In the genomic region with DNA sequence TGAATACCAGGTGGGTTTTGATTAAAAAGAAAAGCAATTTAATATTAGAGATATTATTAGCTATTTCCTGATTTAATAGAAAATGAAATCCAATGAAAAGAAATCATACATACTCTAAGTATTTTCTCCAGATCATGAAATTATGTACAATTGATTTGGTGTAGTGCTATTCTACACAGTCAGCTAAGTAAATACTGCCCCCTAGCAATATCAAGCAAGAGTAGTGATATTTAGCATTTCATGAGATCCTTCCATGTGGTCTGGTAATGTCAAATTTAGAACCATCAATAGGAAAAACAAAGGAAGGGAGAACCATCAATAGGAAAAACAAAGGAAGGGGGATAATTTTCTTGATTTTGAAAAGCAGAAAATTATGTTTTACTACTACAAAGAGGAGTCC, we compare ENCODE assay signal across 8 cellular contexts.
A peak's percentile ranks its signal among the peaks of the same experiment; 100 is the strongest.
DNase-seq lines count a peak whose midpoint lies in the region; ATAC-seq and TF ChIP-seq lines count a peak whose summit lies in the region.

No MANE protein-coding gene starts in this region.

- DNase-seq in OCI-LY7 (ENCODE audit: low spot score) (peak; percentile 14), fibroblast of lung (ENCODE audit: low read depth in 2 of 2) (peak; percentile 6 to 53), OCI-M2 (lab: John Stamatoyannopoulos, UW; ENCODE audit: unreplicated experiment) (no peak), omental fat pad (ENCODE audit: low spot score) (no peak), retina (no peak)
- no peak for DNase-seq in stimulated activated CD4-positive, alpha-beta T cell treated with anti-CD3 and anti-CD28 coated beads, Interleukin-4, amount 100 ng/mL, for 1 hour

- no TSS peak for BruUV-seq in OCI-LY7 (replicated peaks; lab: Mats Ljungman, UMichigan)

- ATAC-seq in omental fat pad (ENCODE audit: low FRiP score) = no peak

- CTCF ChIA-PET in OCI-LY7 (lab: Charles Lee; ENCODE audit: unreplicated experiment) = no interaction called here

- H3K4me1 ChIP-seq in OCI-LY7 (ENCODE audit: insufficient read depth, low read length, poor library complexity, severe bottlenecking) (no peaks in the 10 kb centered on the region), fibroblast of lung (ENCODE audit: control insufficient read depth, extremely low read depth, insufficient read depth, low read length) (no peaks in the 10 kb centered on the region)

- no peak overlapping the region for H3K27ac ChIP-seq in 22Rv1
- H3K27ac ChIP-seq in OCI-LY7 (ENCODE audit: low read depth, low read length, poor library complexity, severe bottlenecking) = no peak overlapping the region
- H3K27ac ChIP-seq in fibroblast of lung (ENCODE audit: insufficient read depth, low read length) = no peak overlapping the region

- H4K20me1 ChIP-seq in OCI-LY7 (ENCODE audit: insufficient read depth, low read length) = no peaks in the 10 kb centered on the region
- H4K20me1 ChIP-seq in fibroblast of lung (ENCODE audit: control insufficient read depth, extremely low read depth, insufficient read depth, low read length) = peaks cover 1% of the 10 kb centered on the region

- H3K27me3 ChIP-seq in fibroblast of lung (ENCODE audit: control insufficient read depth, insufficient read depth, low read length) = no peaks in the 10 kb centered on the region

- TF ChIP-seq CTCF in 22Rv1 (IDR thresholded peaks at IDR 0.05) (peak; percentile 78), GM12872 (IDR thresholded peaks at IDR 0.05; ENCODE audit: insufficient read depth, low read depth, low read length) (0 out of 3 replicates have a peak, but pooled peaks have one; percentile 4), OCI-LY7 (conservative IDR thresholded peaks at IDR 0.05; ENCODE audit: low read length) (peak; percentile 76), fibroblast of lung (conservative IDR thresholded peaks at IDR 0.05 in 1 of 2, IDR thresholded peaks at IDR 0.05 in 1 of 2; ENCODE audit: low read depth in 1 of 2, low read length in 2 of 2) (peak; percentile 15 to 66), omental fat pad (IDR thresholded peaks at IDR 0.05) (no peak)

- H3K79me2 ChIP-seq in OCI-LY7 (ENCODE audit: insufficient read depth, low read depth, low read length) = no peaks in the 10 kb centered on the region
- H3K79me2 ChIP-seq in fibroblast of lung (ENCODE audit: control insufficient read depth, insufficient read depth, low read length) = no peaks in the 10 kb centered on the region

- H3K4me2 ChIP-seq in OCI-LY7 (ENCODE audit: low read length) = no peak overlapping the region
- H3K4me2 ChIP-seq in fibroblast of lung (ENCODE audit: extremely low read depth, insufficient read depth, low read length) = no peak overlapping the region

- H3K9me3 ChIP-seq in OCI-LY7 (ENCODE audit: low read length) (no peaks in the 10 kb centered on the region), fibroblast of lung (ENCODE audit: control insufficient read depth, insufficient read depth, low read depth, low read length) (no peaks in the 10 kb centered on the region)

- no peak overlapping the region for H2AFZ ChIP-seq in OCI-LY7 (ENCODE audit: low read length)
- H2AFZ ChIP-seq in fibroblast of lung (ENCODE audit: low read length) = no peak overlapping the region

- POLR2A ChIA-PET in OCI-LY7 (lab: Charles Lee) = interaction anchor here (0.8 to 1.2 kb wide), 3 partner anchors 9 to 727 kb away, joined by 3 read pairs; partner anchors contain the start of gene PPA2

- intact Hi-C loops in OCI-LY7 (cut with micrococcal nuclease; ENCODE audit: unreplicated experiment) = no loop called here

- H3K4me3 ChIP-seq in OCI-LY7 (ENCODE audit: low read depth, low read length, poor library complexity, severe bottlenecking) (no peak overlapping the region), fibroblast of lung (replicated peaks in 1 of 4; ENCODE audit: control extremely low read depth in 1 of 4, insufficient read depth in 1 of 4, low read depth in 3 of 4, low read length in 4 of 4) (no peak overlapping the region)

- no peak overlapping the region for H3K9ac ChIP-seq in fibroblast of lung (ENCODE audit: insufficient read depth, low read length)

- H3K36me3 ChIP-seq in OCI-LY7 (ENCODE audit: insufficient read depth, low read length) = 0 out of 2 replicates have a peak, but pooled peaks cover 3% of the 10 kb centered on the region
- no peaks in the 10 kb centered on the region for H3K36me3 ChIP-seq in fibroblast of lung (ENCODE audit: control insufficient read depth, insufficient read depth, low read length)

- no peaks in the 10 kb centered on the region; the same call in 1 of the 2 replicates for H3K9me2 ChIP-seq in OCI-LY7 (ENCODE audit: insufficient read depth, low read length)

Comparison
In these comparisons a context has a peak if more than half of its experiments do, and no peak if none do; other contexts are left out.
1. CTCF ChIP-seq: peak in 22Rv1 (single experiment), GM12872 (single experiment), OCI-LY7 (single experiment) and fibroblast of lung (2 of 2); none in omental fat pad (0 of 3).
2. DNase-seq: peak in OCI-LY7 (single experiment) and fibroblast of lung (2 of 2); none in OCI-M2 (single experiment), omental fat pad (single experiment), retina (single experiment) and stimulated activated CD4-positive, alpha-beta T cell treated with anti-CD3 and anti-CD28 coated beads, Interleukin-4, amount 100 ng/mL, for 1 hour (single experiment).